In the genomic region with DNA sequence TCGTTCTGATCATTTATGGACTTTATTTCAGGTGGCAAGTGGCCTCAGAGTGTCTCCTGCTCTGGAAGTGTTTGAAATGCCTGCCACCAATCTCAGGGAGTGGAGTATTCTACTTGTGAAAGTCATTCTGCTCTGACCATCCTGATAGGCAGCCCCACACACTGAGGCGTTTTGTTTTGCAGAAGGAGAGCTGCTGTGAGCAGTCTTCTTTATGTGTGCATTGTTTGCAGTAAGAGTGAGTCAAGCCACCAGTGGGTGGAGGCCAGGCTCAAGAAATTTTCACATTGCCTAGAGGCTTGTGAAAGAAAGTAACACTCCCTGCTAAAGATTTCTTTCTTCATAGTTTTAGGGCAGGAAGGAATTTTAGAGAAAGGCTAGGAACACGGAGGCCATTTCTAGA, we compare ENCODE assay signal across 1 cellular context.
TF ChIP-seq lines count a peak whose summit lies in the region.

No MANE protein-coding gene starts in this region.

TF ChIP-seq in HEK293T, 16 proteins besides CTCF, POLR2A, EP300 and RAD21 (continued from another document):
- no peak for TF ChIP-seq LEF1 (IDR thresholded peaks at IDR 0.05; ENCODE audit: borderline replicate concordance)
- TF ChIP-seq FOXM1 (IDR thresholded peaks at IDR 0.05; ENCODE audit: borderline replicate concordance), result no peak
- no peak for TF ChIP-seq CTBP1 (IDR thresholded peaks at IDR 0.05; ENCODE audit: borderline replicate concordance)
- no peak for TF ChIP-seq FOXK2 (IDR thresholded peaks at IDR 0.05)
- TF ChIP-seq ARNT (IDR thresholded peaks at IDR 0.05), result no peak
- TF ChIP-seq, protein P1, sequence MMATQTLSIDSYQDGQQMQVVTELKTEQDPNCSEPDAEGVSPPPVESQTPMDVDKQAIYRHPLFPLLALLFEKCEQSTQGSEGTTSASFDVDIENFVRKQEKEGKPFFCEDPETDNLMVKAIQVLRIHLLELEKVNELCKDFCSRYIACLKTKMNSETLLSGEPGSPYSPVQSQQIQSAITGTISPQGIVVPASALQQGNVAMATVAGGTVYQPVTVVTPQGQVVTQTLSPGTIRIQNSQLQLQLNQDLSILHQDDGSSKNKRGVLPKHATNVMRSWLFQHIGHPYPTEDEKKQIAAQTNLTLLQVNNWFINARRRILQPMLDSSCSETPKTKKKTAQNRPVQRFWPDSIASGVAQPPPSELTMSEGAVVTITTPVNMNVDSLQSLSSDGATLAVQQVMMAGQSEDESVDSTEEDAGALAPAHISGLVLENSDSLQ (IDR thresholded peaks at IDR 0.05), result no peak
- TF ChIP-seq TARDBP (IDR thresholded peaks at IDR 0.05), result no peak
- no peak for TF ChIP-seq NFRKB (IDR thresholded peaks at IDR 0.05)
- TF ChIP-seq FOXA1 (IDR thresholded peaks at IDR 0.05), result no peak
- no peak for TF ChIP-seq HDGF (IDR thresholded peaks at IDR 0.05; ENCODE audit: borderline replicate concordance)
